In genomic region chr11:17208257-17208999, GRCh38 we compare ENCODE assay signal across 8 cellular contexts. TPM values are rescaled to one million over a fixed set of nuclear protein-coding genes. Genes with fewer than 3 reads are reported as not detected.
DNase-seq lines count a peak whose midpoint lies in the region; ATAC-seq and TF ChIP-seq lines count a peak whose summit lies in the region.

No MANE protein-coding gene starts in this region.

- peak overlapping the region; percentile 92 to 98 for H3K27ac ChIP-seq in lung (ENCODE audit: low read depth in 1 of 2, low read length in 1 of 2)

- peaks cover 0 to 6% of the 10 kb centered on the region in 2 donors for H3K4me1 ChIP-seq in lung (ENCODE audit: control insufficient read depth in 2 of 2, insufficient read depth in 2 of 2, low read length in 2 of 2)

- peak overlapping the region; percentile 95 for H3K27ac Mint-ChIP-seq in stimulated activated memory B cell treated with anti-CD40 and anti-IgM and Interleukin-4, amounts not matched to agents 10 μg/mL and 1 μg/mL and 100 μg/mL, for 72 hours

- no peaks in the 10 kb centered on the region for H3K27me3 Mint-ChIP-seq in stimulated activated memory B cell treated with anti-CD40 and anti-IgM and Interleukin-4, amounts not matched to agents 10 μg/mL and 1 μg/mL and 100 μg/mL, for 72 hours

- peaks cover 2% of the 10 kb centered on the region for H3K36me3 Mint-ChIP-seq in stimulated activated memory B cell treated with anti-CD40 and anti-IgM and Interleukin-4, amounts not matched to agents 10 μg/mL and 1 μg/mL and 100 μg/mL, for 72 hours

- ATAC-seq in GM18861 (IDR thresholded peaks at IDR 0.05; ENCODE audit: unreplicated experiment) (peak; percentile 61), HG03060 (IDR thresholded peaks at IDR 0.05; ENCODE audit: low read depth, unreplicated experiment) (peak; percentile 43), lung (ENCODE audit: insufficient read depth, low FRiP score) (peak; percentile 49)
- peak; percentile 87 for ATAC-seq in stimulated activated memory B cell treated with anti-CD40 and anti-IgM and Interleukin-4, amounts not matched to agents 10 μg/mL and 1 μg/mL and 100 μg/mL, for 72 hours

- no peaks in the 10 kb centered on the region for H3K9me3 ChIP-seq in lung (ENCODE audit: control insufficient read depth in 2 of 2, insufficient read depth in 1 of 2, low read length in 1 of 2)

- no peak for TF ChIP-seq CTCF in WI38 (IDR thresholded peaks at IDR 0.05; ENCODE audit: low read depth, low read length)
- no peak for TF ChIP-seq CTCF in lung (IDR thresholded peaks at IDR 0.05; ENCODE audit: control extremely low read depth, extremely low read depth)

- peaks cover 0 to 2% of the 10 kb centered on the region in 2 donors for H3K36me3 ChIP-seq in lung (ENCODE audit: control insufficient read depth in 2 of 2, insufficient read depth in 2 of 2, low read length in 2 of 2)

- 1 to 3% methylated on average over 26 of the region's 26 CpGs for WGBS in lung, 2 donors

- peaks cover 49% of the 10 kb centered on the region for H3K4me1 Mint-ChIP-seq in stimulated activated memory B cell treated with anti-CD40 and anti-IgM and Interleukin-4, amounts not matched to agents 10 μg/mL and 1 μg/mL and 100 μg/mL, for 72 hours

- H3K9me3 Mint-ChIP-seq in stimulated activated memory B cell treated with anti-CD40 and anti-IgM and Interleukin-4, amounts not matched to agents 10 μg/mL and 1 μg/mL and 100 μg/mL, for 72 hours, result no peaks in the 10 kb centered on the region

- DNase-seq in AG20443 (ENCODE audit: low spot score), result peak; percentile 44
- peak; percentile 76 for DNase-seq in NCI-H2081 treated with DMSO at 0.1 percent for 48 hours (lab: John Stamatoyannopoulos, UW)
- peak; percentile 34 for DNase-seq in effector CD8-positive, alpha-beta T cell (lab: John Stamatoyannopoulos, UW)
- peak; percentile 68 for DNase-seq in lung (ENCODE audit: low spot score)

- H3K4me3 ChIP-seq in WI38 (ENCODE audit: low read depth, low read length) (peak overlapping the region; percentile 91), lung (peak overlapping the region; percentile 94)

- H3K4me3 Mint-ChIP-seq in stimulated activated memory B cell treated with anti-CD40 and anti-IgM and Interleukin-4, amounts not matched to agents 10 μg/mL and 1 μg/mL and 100 μg/mL, for 72 hours, result peak overlapping the region; percentile 91

- no peaks in the 10 kb centered on the region for H3K27me3 ChIP-seq in lung (ENCODE audit: control insufficient read depth, insufficient read depth)

RNA-seq across cellular contexts. Expression of gene PIK3C2A, which starts 0.6 kb away (rescaled TPM):
- total RNA-seq in lung, result 100 to 1,000 TPM in 1 of 2 donors, 10 to 100 TPM in 1; 60.2 to 103 TPM
- 10 to 100 TPM; 13.6 to 17.8 TPM for polyA plus RNA-seq in lung

Comparison
In these comparisons a context has a peak if more than half of its experiments do, and no peak if none do; other contexts are left out.
1. Peak in every context shown above with its lines: DNase-seq, ATAC-seq, H3K4me3 ChIP-seq and H3K27ac ChIP-seq.